23 cellular contexts compared by ENCODE assay signal in the genomic region with DNA sequence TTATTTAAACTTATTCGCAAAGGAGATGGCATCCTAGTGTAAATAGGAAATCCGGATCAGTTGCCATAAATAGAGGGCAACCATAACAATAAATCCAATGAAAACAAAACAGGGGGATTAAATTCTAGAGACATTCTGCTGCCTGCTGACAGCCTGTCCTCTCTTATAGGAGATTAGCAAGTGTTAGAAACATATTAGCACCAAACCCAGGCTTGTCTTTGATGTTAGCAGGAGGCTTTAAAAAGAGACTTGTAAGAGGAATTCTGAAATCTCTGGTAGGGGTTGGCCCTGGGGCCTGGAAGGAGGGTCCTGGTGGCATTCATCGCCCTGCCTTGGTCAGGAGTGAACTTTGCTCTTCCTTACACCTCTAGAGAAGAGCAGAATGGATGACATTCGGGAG. TPM values are rescaled to one million over a fixed set of nuclear protein-coding genes. Genes with fewer than 3 reads are reported as not detected.
DNase-seq lines count a peak whose midpoint lies in the region; ATAC-seq and TF ChIP-seq lines count a peak whose summit lies in the region.
"Had no signal": no experiment of that assay in that cellular context is flagged by ENCODE, and none has a peak within 500 bp of the region (broad histone marks: within the 10 kb centered on the region; RNA-seq: fewer than 3 reads in every experiment).

No MANE protein-coding gene starts in this region.

- H3K9me3 ChIP-seq in gastroesophageal sphincter (no peaks in the 10 kb centered on the region), skeletal muscle satellite cell (replicated peaks; ENCODE audit: low read length) (no peaks in the 10 kb centered on the region)
- H3K9me3 ChIP-seq: adrenal gland, neutrophil had no signal

- no peak for DNase-seq in GM23338 (ENCODE audit: low spot score)
- DNase-seq in NCI-H524 treated with DMSO at 0.1 percent for 48 hours (lab: John Stamatoyannopoulos, UW): peak; percentile 75
- no peak for DNase-seq in activated effector memory CD4-positive, alpha-beta T cell treated with anti-CD3 and anti-CD28 coated beads, Interleukin-2, amount 50 U/mL, for 16 hours
- no peak for DNase-seq in NCI-H69 (lab: John Stamatoyannopoulos, UW)
- DNase-seq: activated CD4-positive, alpha-beta T cell treated with anti-CD3 and anti-CD28 coated beads, Interleukin-2, amount 10 ng/mL, durations not matched to agents 24 days and 14 days; activated naive CD4-positive, alpha-beta T cell; activated T-cell treated with anti-CD3 and anti-CD28 coated beads, Interleukin-2, amount 50 U/mL, for 4 hours; adrenal gland; cortex of kidney; kidney; NCI-H1048; NCI-H187; OCI-M1; stimulated activated CD4-positive, alpha-beta T cell treated with anti-CD3 and anti-CD28 coated beads, Interleukin-12 subunit alpha, Interleukin-12 subunit beta, amount 100 ng/mL, for 4 hours; stimulated activated CD4-positive, alpha-beta T cell treated with anti-CD3 and anti-CD28 coated beads, Interleukin-4, amount 100 ng/mL, for 4 hours; stimulated activated naive CD4-positive, alpha-beta T cell had no signal

- peak; percentile 8; the same call in 2 of the 3 replicates for ATAC-seq in GM23338
- no peak for ATAC-seq in gastroesophageal sphincter
- ATAC-seq in HG03095 (IDR thresholded peaks at IDR 0.05; ENCODE audit: unreplicated experiment): no peak
- ATAC-seq in GM18511 (IDR thresholded peaks at IDR 0.05; ENCODE audit: unreplicated experiment): no peak
- ATAC-seq: activated T-cell treated with anti-CD3 and anti-CD28 coated beads, Interleukin-2, amount 50 U/mL, for 4 hours had no signal

- H3K36me3 ChIP-seq in GM23338 (ENCODE audit: insufficient read depth): peaks cover 4% of the 10 kb centered on the region; the same call in 1 of the 2 replicates
- peaks cover 0 to 47% of the 10 kb centered on the region in 2 donors for H3K36me3 ChIP-seq in gastroesophageal sphincter
- H3K36me3 ChIP-seq in skeletal muscle satellite cell (ENCODE audit: insufficient read depth, low read length): peaks cover 56% of the 10 kb centered on the region

- TF ChIP-seq CTCF in GM23338 (conservative IDR thresholded peaks at IDR 0.05; ENCODE audit: low read depth in 2 of 2) (no peak), gastroesophageal sphincter (IDR thresholded peaks at IDR 0.05) (no peak)

- H3K9me3 Mint-ChIP-seq in GM23338: no peaks in the 10 kb centered on the region
- H3K9me3 Mint-ChIP-seq: activated CD4-positive, alpha-beta T cell treated with anti-CD3 and anti-CD28 coated beads, Interleukin-2, amount 10 ng/mL, durations not matched to agents 24 days and 14 days; activated T-cell treated with anti-CD3 and anti-CD28 coated beads, Interleukin-2, amount 50 U/mL, for 4 hours; CD14-positive monocyte; T-helper 2 cell treated with Interferon-gamma antibody and Interleukin-4, amounts not matched to agents 5 μg/mL and 100 μg/mL, for 36 hours had no signal

- no peaks in the 10 kb centered on the region for H3K9me2 ChIP-seq in GM23338 (ENCODE audit: insufficient read depth)

- H3K27me3 ChIP-seq in GM23338 (ENCODE audit: insufficient read depth) (no peaks in the 10 kb centered on the region), gastroesophageal sphincter (no peaks in the 10 kb centered on the region), skeletal muscle satellite cell (ENCODE audit: control insufficient read depth, insufficient read depth, low read length) (no peaks in the 10 kb centered on the region)
- H3K27me3 ChIP-seq: adrenal gland, neutrophil had no signal

- H3K4me2 ChIP-seq in GM23338 (no peak overlapping the region), skeletal muscle satellite cell (ENCODE audit: low read length) (no peak overlapping the region)

- no peak for TF ChIP-seq EP300 in gastroesophageal sphincter (IDR thresholded peaks at IDR 0.05)

- peaks cover 36% of the 10 kb centered on the region for H4K20me1 ChIP-seq in GM23338 (replicated peaks; ENCODE audit: insufficient read depth)

- H3K4me3 Mint-ChIP-seq in GM23338: no peak overlapping the region; the same call in 2 of the 3 replicates
- H3K4me3 Mint-ChIP-seq: activated CD4-positive, alpha-beta T cell treated with anti-CD3 and anti-CD28 coated beads, Interleukin-2, amount 10 ng/mL, durations not matched to agents 24 days and 14 days; activated T-cell treated with anti-CD3 and anti-CD28 coated beads, Interleukin-2, amount 50 U/mL, for 4 hours; CD14-positive monocyte; T-helper 2 cell treated with Interferon-gamma antibody and Interleukin-4, amounts not matched to agents 5 μg/mL and 100 μg/mL, for 36 hours had no signal

- H3K4me3 ChIP-seq in GM23338 (no peak overlapping the region), gastroesophageal sphincter (no peak overlapping the region), skeletal muscle satellite cell (ENCODE audit: low read length) (no peak overlapping the region)
- H3K4me3 ChIP-seq: adrenal gland had no signal

- H3K27ac ChIP-seq in GM23338 (ENCODE audit: low read depth): no peak overlapping the region
- H3K27ac ChIP-seq in gastroesophageal sphincter: peak overlapping the region in 3 of 4 donors; percentile 10 to 32 (median 29)
- H3K27ac ChIP-seq: adrenal gland had no signal

- H3K4me1 ChIP-seq in GM23338 (ENCODE audit: insufficient read depth) (peaks cover 28% of the 10 kb centered on the region), gastroesophageal sphincter (peaks cover 0 to 66% (median 13%) of the 10 kb centered on the region in 3 donors), skeletal muscle satellite cell (ENCODE audit: control insufficient read depth, insufficient read depth, low read length) (peaks cover 12% of the 10 kb centered on the region)

- WGBS in gastroesophageal sphincter (ENCODE audit: low coverage in 1 of 2), 2 donors: 49 to 56% methylated on average over 4 of the region's 4 CpGs

- peak overlapping the region; percentile 22 for H3K9ac ChIP-seq in skeletal muscle satellite cell (ENCODE audit: low read depth, low read length)

- TF ChIP-seq POLR2A in gastroesophageal sphincter (IDR thresholded peaks at IDR 0.05): no peak

- H3K27me3 Mint-ChIP-seq in GM23338 (ENCODE audit: insufficient read depth, low read depth, poor library complexity): peaks cover 2% of the 10 kb centered on the region
- H3K27me3 Mint-ChIP-seq: activated CD4-positive, alpha-beta T cell treated with anti-CD3 and anti-CD28 coated beads, Interleukin-2, amount 10 ng/mL, durations not matched to agents 24 days and 14 days had no signal

- peaks cover 36% of the 10 kb centered on the region for H3K4me1 Mint-ChIP-seq in GM23338
- H3K4me1 Mint-ChIP-seq: activated CD4-positive, alpha-beta T cell treated with anti-CD3 and anti-CD28 coated beads, Interleukin-2, amount 10 ng/mL, durations not matched to agents 24 days and 14 days; CD14-positive monocyte had no signal

- H2AFZ ChIP-seq in GM23338: no peak overlapping the region

- no peak overlapping the region for H3K27ac Mint-ChIP-seq in GM23338
- H3K27ac Mint-ChIP-seq: activated CD4-positive, alpha-beta T cell treated with anti-CD3 and anti-CD28 coated beads, Interleukin-2, amount 10 ng/mL, durations not matched to agents 24 days and 14 days; T-helper 2 cell treated with Interferon-gamma antibody and Interleukin-4, amounts not matched to agents 5 μg/mL and 100 μg/mL, for 36 hours had no signal

- peaks cover 33% of the 10 kb centered on the region for H3K36me3 Mint-ChIP-seq in GM23338 (ENCODE audit: low read depth)

- H3F3A ChIP-seq in GM23338 (replicated peaks; ENCODE audit: low read depth): peaks cover 11% of the 10 kb centered on the region; the same call in 1 of the 2 replicates

- peaks cover 30% of the 10 kb centered on the region for H3K79me2 ChIP-seq in GM23338 (replicated peaks; ENCODE audit: insufficient read depth)

TF ChIP-seq in GM23338, 12 proteins besides CTCF, POLR2A, EP300 and RAD21 (continues in another document):
- no peak for TF ChIP-seq NANOG (IDR thresholded peaks at IDR 0.05; ENCODE audit: borderline replicate concordance)
- no peak for TF ChIP-seq ZNF114 (CRISPR knock-in tag; IDR thresholded peaks at IDR 0.05)
- TF ChIP-seq, protein P1, sequence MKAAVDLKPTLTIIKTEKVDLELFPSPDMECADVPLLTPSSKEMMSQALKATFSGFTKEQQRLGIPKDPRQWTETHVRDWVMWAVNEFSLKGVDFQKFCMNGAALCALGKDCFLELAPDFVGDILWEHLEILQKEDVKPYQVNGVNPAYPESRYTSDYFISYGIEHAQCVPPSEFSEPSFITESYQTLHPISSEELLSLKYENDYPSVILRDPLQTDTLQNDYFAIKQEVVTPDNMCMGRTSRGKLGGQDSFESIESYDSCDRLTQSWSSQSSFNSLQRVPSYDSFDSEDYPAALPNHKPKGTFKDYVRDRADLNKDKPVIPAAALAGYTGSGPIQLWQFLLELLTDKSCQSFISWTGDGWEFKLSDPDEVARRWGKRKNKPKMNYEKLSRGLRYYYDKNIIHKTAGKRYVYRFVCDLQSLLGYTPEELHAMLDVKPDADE (IDR thresholded peaks at IDR 0.05): no peak
- no peak for TF ChIP-seq EZH2 (IDR thresholded peaks at IDR 0.05; ENCODE audit: low read depth, unreplicated experiment)
- no peak for TF ChIP-seq POLR2AphosphoS5 (IDR thresholded peaks at IDR 0.05; ENCODE audit: low read depth)
- no peak for TF ChIP-seq JUNB (IDR thresholded peaks at IDR 0.05; ENCODE audit: unreplicated experiment)
- TF ChIP-seq EZH2phosphoT487 (IDR thresholded peaks at IDR 0.05; ENCODE audit: unreplicated experiment): no peak

RNA-seq across cellular contexts. Expression of a gene that starts 21.6 kb away (rescaled TPM):
- total RNA-seq in GM23338 (2014; rRNA removed; shearing (Covaris generic)): 76.6 and 85.0 TPM in 2 replicates
- polyA plus RNA-seq in GM23338 (2016; fragmentation: Nextera tagmentation; extraction: Ambion mirVana): 7.3 and 8.5 TPM in 2 replicates
- 100 to 1,000 TPM in 1 of 4 donors, 10 to 100 TPM in 3; 58.3 to 146 (median 72.1) TPM for total RNA-seq in gastroesophageal sphincter
- total RNA-seq in skeletal muscle satellite cell (2012; rRNA removed): 51.2 and 52.4 TPM in 2 replicates
